27 cellular contexts compared by ENCODE assay signal in genomic region chr10:124756156-124756555, GRCh38.
"Had no signal": no experiment of that assay in that cellular context is flagged by ENCODE, and none has a peak within 500 bp of the region (broad histone marks: within the 10 kb centered on the region; RNA-seq: fewer than 3 reads in every experiment).

No MANE protein-coding gene starts in this region.

- H3K27ac Mint-ChIP-seq: activated CD4-positive, alpha-beta memory T cell treated with anti-CD3 and anti-CD28 coated beads, Interleukin-2, amount 10 ng/mL, durations not matched to agents 7 days and 5 days; activated naive CD4-positive, alpha-beta T cell treated with anti-CD3 and anti-CD28 coated beads, Interleukin-2, amount 10 ng/mL, durations not matched to agents 7 days and 5 days; activated naive CD8-positive, alpha-beta T cell treated with anti-CD3 and anti-CD28 coated beads, Interleukin-2, amount 10 ng/mL, durations not matched to agents 7 days and 5 days; activated T-helper 2 cell treated with anti-CD3 and anti-CD28 coated beads, Interferon-gamma antibody, Interleukin-2, Interleukin-4, amounts not matched to agents 10 μg/mL and 5 μg/mL and 100 μg/mL, durations not matched to agents 14 hours and 24 hours and 36 hours; T-cell had no signal

- FAIRE-seq: TTC549 had no signal

- H3K27me3 Mint-ChIP-seq: activated CD4-positive, alpha-beta memory T cell treated with anti-CD3 and anti-CD28 coated beads, Interleukin-2, amount 10 ng/mL, durations not matched to agents 7 days and 5 days; activated naive CD4-positive, alpha-beta T cell treated with anti-CD3 and anti-CD28 coated beads, Interleukin-2, amount 10 ng/mL, durations not matched to agents 7 days and 5 days; activated naive CD8-positive, alpha-beta T cell treated with anti-CD3 and anti-CD28 coated beads, Interleukin-2, amount 10 ng/mL, durations not matched to agents 7 days and 5 days; T-cell had no signal

- H3K9me3 ChIP-seq: adrenal gland, breast epithelium had no signal

- H3K27ac ChIP-seq: breast epithelium had no signal

- H3K4me1 ChIP-seq: breast epithelium had no signal

- ATAC-seq: PC-3, T-cell had no signal

- H3K9me3 Mint-ChIP-seq: activated CD4-positive, alpha-beta memory T cell treated with anti-CD3 and anti-CD28 coated beads, Interleukin-2, amount 10 ng/mL, durations not matched to agents 7 days and 5 days; activated naive CD4-positive, alpha-beta T cell treated with anti-CD3 and anti-CD28 coated beads, Interleukin-2, amount 10 ng/mL, durations not matched to agents 7 days and 5 days; activated naive CD8-positive, alpha-beta T cell treated with anti-CD3 and anti-CD28 coated beads, Interleukin-2, amount 10 ng/mL, durations not matched to agents 7 days and 5 days; activated T-helper 2 cell treated with anti-CD3 and anti-CD28 coated beads, Interferon-gamma antibody, Interleukin-2, Interleukin-4, amounts not matched to agents 10 μg/mL and 5 μg/mL and 100 μg/mL, durations not matched to agents 14 hours and 24 hours and 36 hours; T-cell had no signal

- H3K36me3 ChIP-seq: breast epithelium had no signal

- DNase-seq: activated CD4-positive, alpha-beta memory T cell treated with anti-CD3 and anti-CD28 coated beads, Interleukin-2, amount 10 ng/mL, durations not matched to agents 7 days and 5 days; activated CD4-positive, alpha-beta T cell treated with anti-CD3 and anti-CD28 coated beads, Interleukin-2, amount 50 U/mL, for 1 hour; activated CD4-positive, CD25-positive, alpha-beta regulatory T cell; activated gamma-delta T cell treated with Interleukin-2 at 50 U/mL for 16 hours; activated naive CD4-positive, alpha-beta T cell treated with anti-CD3 and anti-CD28 coated beads, Interleukin-2, amount 10 ng/mL, durations not matched to agents 7 days and 5 days; activated naive CD8-positive, alpha-beta T cell treated with anti-CD3 and anti-CD28 coated beads, Interleukin-2, amount 10 ng/mL, durations not matched to agents 7 days and 5 days; activated T-cell treated with anti-CD3 and anti-CD28 coated beads for 4 hours; activated T-cell treated with anti-CD3 and anti-CD28 coated beads, Interleukin-2, amount 50 U/mL, for 48 hours; adrenal gland; anterior cingulate cortex; central memory CD4-positive, alpha-beta T cell; Kasumi-1; NCI-H1105 treated with DMSO at 0.1 percent for 48 hours; NCI-H1436 treated with DMSO at 0.1 percent for 48 hours; NCI-H187; NCI-H2081; NCI-H510A treated with DMSO at 0.1 percent for 48 hours; NCI-H69; NK-92 treated with Interleukin-12 subunit alpha and Interleukin-12 subunit beta, amount 100 ng/mL, for 24 hours; PC-3; SIG-M5; T-cell; T-helper 2 cell; T1000 had no signal

- H3K27me3 ChIP-seq: adrenal gland, breast epithelium had no signal

- H3K4me3 Mint-ChIP-seq: activated CD4-positive, alpha-beta memory T cell treated with anti-CD3 and anti-CD28 coated beads, Interleukin-2, amount 10 ng/mL, durations not matched to agents 7 days and 5 days; activated naive CD4-positive, alpha-beta T cell treated with anti-CD3 and anti-CD28 coated beads, Interleukin-2, amount 10 ng/mL, durations not matched to agents 7 days and 5 days; activated naive CD8-positive, alpha-beta T cell treated with anti-CD3 and anti-CD28 coated beads, Interleukin-2, amount 10 ng/mL, durations not matched to agents 7 days and 5 days; T-cell had no signal

- H3K4me3 ChIP-seq: adrenal gland, breast epithelium had no signal
